In the genomic region with DNA sequence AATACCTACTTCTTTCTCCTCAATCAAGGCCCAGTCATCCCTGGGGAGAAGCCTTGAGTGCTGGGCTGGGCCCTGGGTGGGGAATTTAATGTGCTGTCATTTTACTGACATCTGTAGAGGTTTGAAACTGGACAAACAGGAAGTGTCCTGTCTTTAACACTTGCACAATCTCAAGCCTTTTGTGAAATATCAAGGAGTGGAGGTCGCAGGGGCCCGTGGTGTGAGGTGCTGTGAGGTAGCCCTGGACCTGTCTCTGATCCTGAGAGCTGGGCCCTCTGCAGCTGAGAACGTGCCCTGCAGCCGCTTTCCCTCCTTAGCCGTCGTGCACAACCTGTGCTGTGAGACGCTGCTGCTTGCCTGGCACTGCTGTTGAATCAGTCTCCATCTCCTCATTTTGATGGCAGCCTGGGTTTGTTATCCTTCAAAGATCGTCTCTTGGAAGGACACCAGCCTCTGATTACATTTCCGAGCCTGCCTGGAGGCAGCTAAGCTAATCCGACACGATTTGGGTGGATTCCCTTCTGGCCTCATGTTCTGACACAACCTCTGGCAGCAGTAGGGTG, we compare ENCODE assay signal across 17 cellular contexts. TPM values are rescaled to one million over a fixed set of nuclear protein-coding genes. Genes with fewer than 3 reads are reported as not detected.
DNase-seq lines count a peak whose midpoint lies in the region; ATAC-seq, FAIRE-seq and TF ChIP-seq lines count a peak whose summit lies in the region.
"Had no signal": no experiment of that assay in that cellular context is flagged by ENCODE, and none has a peak within 500 bp of the region (broad histone marks: within the 10 kb centered on the region; RNA-seq: fewer than 3 reads in every experiment).

No MANE protein-coding gene starts in this region.

- H4K91ac ChIP-seq in H9 (ENCODE audit: insufficient read length, low read depth, low read length) (no peak overlapping the region), mesenchymal stem cell (ENCODE audit: low read length) (peak overlapping the region; percentile 34)

- TF ChIP-seq CTCF in H9 (conservative IDR thresholded peaks at IDR 0.05) (0 out of 3 replicates have a peak, but pooled peaks have one; percentile 25), mammary epithelial cell (conservative IDR thresholded peaks at IDR 0.05 in 1 of 2, IDR thresholded peaks at IDR 0.05 in 1 of 2; ENCODE audit: extremely low read depth in 1 of 2, insufficient read depth in 1 of 2, low read depth in 1 of 2, low read length in 2 of 2) (no peak)

- H4K8ac ChIP-seq in H9 (replicated peaks; ENCODE audit: insufficient read length, low read depth, low read length), result no peak overlapping the region
- peak overlapping the region; percentile 50 for H4K8ac ChIP-seq in mesenchymal stem cell (ENCODE audit: low read length)

- H4K5ac ChIP-seq in H9 (ENCODE audit: insufficient read length, low read depth, low read length), result no peak overlapping the region

- no peaks in the 10 kb centered on the region for H3K23me2 ChIP-seq in H9 (ENCODE audit: insufficient read length, low read depth, low read length, poor library complexity, severe bottlenecking)

- H3K9ac ChIP-seq in H9 (ENCODE audit: extremely low read depth, insufficient read length, low read length), result no peak overlapping the region
- H3K9ac ChIP-seq in mammary epithelial cell (ENCODE audit: insufficient read depth, low read length), result no peak overlapping the region
- H3K9ac ChIP-seq in mesenchymal stem cell (ENCODE audit: low read length), result no peak overlapping the region

- H3K14ac ChIP-seq in H9 (ENCODE audit: insufficient read depth, low read length) (no peak overlapping the region), mesenchymal stem cell (ENCODE audit: low read length in 2 of 2) (no peak overlapping the region)

- H2AK5ac ChIP-seq in H9 (ENCODE audit: insufficient read length, low read length) (no peak overlapping the region), mesenchymal stem cell (ENCODE audit: low read length, severe bottlenecking) (peak overlapping the region; percentile 5)

- H3K79me1 ChIP-seq in H9 (ENCODE audit: insufficient read depth, low read depth, low read length, poor library complexity, severe bottlenecking) (no peaks in the 10 kb centered on the region), mesenchymal stem cell (replicated peaks; ENCODE audit: low read length, poor library complexity, severe bottlenecking) (no peaks in the 10 kb centered on the region)

- dilution Hi-C loops in mammary epithelial cell (cut with HindIII; ENCODE audit: low sequenced_read_pairs), result no loop called here

- peaks cover 8 to 14% of the 10 kb centered on the region in 2 experiments for H3K4me1 Mint-ChIP-seq in H9
- H3K4me1 Mint-ChIP-seq in activated naive CD4-positive, alpha-beta T cell treated with anti-CD3 and anti-CD28 coated beads, Interleukin-2, amount 10 ng/mL, durations not matched to agents 7 days and 5 days, result peaks cover 88% of the 10 kb centered on the region

- H3K4me1 ChIP-seq in H9 (ENCODE audit: insufficient read depth, low read length) (no peaks in the 10 kb centered on the region), mammary epithelial cell (ENCODE audit: insufficient read depth, low read length) (peaks cover 2% of the 10 kb centered on the region), mesenchymal stem cell (ENCODE audit: control insufficient read depth, insufficient read depth, low read depth, low read length) (peaks cover 18% of the 10 kb centered on the region)

- H2BK20ac ChIP-seq in H9 (ENCODE audit: low read depth, low read length, poor library complexity, severe bottlenecking), result no peak overlapping the region

- no peak overlapping the region for H3T11ph ChIP-seq in H9 (ENCODE audit: low read length)

- no peak for FAIRE-seq in HTR-8/SVneo (lab: Jason Lieb, UNC)
- FAIRE-seq: small intestine had no signal

- H3K27ac Mint-ChIP-seq in H9, result no peak overlapping the region; a peak in 1 of 7 replicates
- H3K27ac Mint-ChIP-seq in activated naive CD4-positive, alpha-beta T cell treated with anti-CD3 and anti-CD28 coated beads, Interleukin-2, amount 10 ng/mL, durations not matched to agents 7 days and 5 days, result no peak overlapping the region

- H3K4ac ChIP-seq in H9 (ENCODE audit: low read depth, low read length) (no peak overlapping the region), mesenchymal stem cell (ENCODE audit: low read depth in 1 of 2, low read length in 2 of 2) (no peak overlapping the region)

- in situ Hi-C loops in mammary epithelial cell (cut with MboI; ENCODE audit: low sequenced_read_pairs in 2 of 2), result loop anchor here in 1 of 2 donors (5.0 to 25.0 kb wide), 2 partner anchors 175 to 1045 kb away; no protein-coding TSS in a partner anchor

- no peak overlapping the region for H3K56ac ChIP-seq in H9 (ENCODE audit: insufficient read length, low read depth, low read length)

- H3K9me3 Mint-ChIP-seq in H9, result no peaks in the 10 kb centered on the region
- no peaks in the 10 kb centered on the region for H3K9me3 Mint-ChIP-seq in activated naive CD4-positive, alpha-beta T cell treated with anti-CD3 and anti-CD28 coated beads, Interleukin-2, amount 10 ng/mL, durations not matched to agents 7 days and 5 days

- no peak overlapping the region for H3K27ac ChIP-seq in H9 (ENCODE audit: insufficient read length, low read depth, low read length)
- H3K27ac ChIP-seq in mammary epithelial cell (ENCODE audit: insufficient read depth, low read depth, low read length), result no peak overlapping the region
- H3K27ac ChIP-seq in mesenchymal stem cell (ENCODE audit: low read length, poor library complexity, severe bottlenecking), result no peak overlapping the region
- H3K27ac ChIP-seq: 22Rv1, neutrophil, testis had no signal

- no peaks in the 10 kb centered on the region for H4K20me1 ChIP-seq in H9 (ENCODE audit: control insufficient read depth, insufficient read depth, insufficient read length)
- H4K20me1 ChIP-seq in mammary epithelial cell (ENCODE audit: insufficient read depth, low read length), result no peaks in the 10 kb centered on the region

- no TSS peak for BruUV-seq in mammary epithelial cell (replicated peaks; lab: Mats Ljungman, UMichigan)

- H3K4me3 ChIP-seq in mammary epithelial cell (replicated peaks in 1 of 3; ENCODE audit: insufficient read depth in 1 of 3, low read depth in 2 of 3, low read length in 3 of 3) (no peak overlapping the region), mesenchymal stem cell (ENCODE audit: insufficient read depth in 1 of 2, low read depth in 1 of 2, low read length in 2 of 2) (no peak overlapping the region)
- H3K4me3 ChIP-seq: testis had no signal

- no CpG with 5 or more reads among the region's 11 CpGs for WGBS in H9 (ENCODE audit: extremely low coverage, insufficient read length, low lambda C conversion rate)
- 57% methylated on average over 6 of the region's 11 CpGs for WGBS in mammary epithelial cell (ENCODE audit: low coverage, missing lambda C conversion rate)
- WGBS in mesenchymal stem cell, result 69% methylated on average over 11 of the region's 11 CpGs

- H3K27me3 Mint-ChIP-seq in H9 (ENCODE audit: low read depth), result peaks cover 15% of the 10 kb centered on the region
- peaks cover 17% of the 10 kb centered on the region for H3K27me3 Mint-ChIP-seq in activated naive CD4-positive, alpha-beta T cell treated with anti-CD3 and anti-CD28 coated beads, Interleukin-2, amount 10 ng/mL, durations not matched to agents 7 days and 5 days

- intact Hi-C loops in mammary epithelial cell (cut with micrococcal nuclease), result loop anchor here (5.0 kb wide), 2 partner anchors 290 to 705 kb away; no protein-coding TSS in a partner anchor

- H2AFZ ChIP-seq in H9 (ENCODE audit: low read length) (no peak overlapping the region), mammary epithelial cell (ENCODE audit: low read depth, low read length) (peak overlapping the region; percentile 38), mesenchymal stem cell (ENCODE audit: low read depth, low read length) (no peak overlapping the region)

- no peak overlapping the region for H2BK120ac ChIP-seq in H9 (ENCODE audit: low read depth, low read length, poor library complexity, severe bottlenecking)
- no peak overlapping the region for H2BK120ac ChIP-seq in mesenchymal stem cell (ENCODE audit: low read depth, low read length)

- H3K27me3 ChIP-seq in H9 (ENCODE audit: insufficient read depth, low read length), result no peaks in the 10 kb centered on the region
- H3K27me3 ChIP-seq in mammary epithelial cell (ENCODE audit: insufficient read depth, low read length), result no peaks in the 10 kb centered on the region
- H3K27me3 ChIP-seq in mesenchymal stem cell (ENCODE audit: control insufficient read depth in 1 of 2, insufficient read depth in 1 of 2, low read length in 2 of 2), result peaks cover 0 to 34% of the 10 kb centered on the region in 2 experiments
- H3K27me3 ChIP-seq: testis had no signal

- no peak overlapping the region for H3K4me3 Mint-ChIP-seq in H9
- H3K4me3 Mint-ChIP-seq in activated naive CD4-positive, alpha-beta T cell treated with anti-CD3 and anti-CD28 coated beads, Interleukin-2, amount 10 ng/mL, durations not matched to agents 7 days and 5 days, result no peak overlapping the region

- H2BK5ac ChIP-seq in H9 (ENCODE audit: insufficient read length, low read length) (no peak overlapping the region), mesenchymal stem cell (ENCODE audit: low read depth, low read length, poor library complexity, severe bottlenecking) (no peak overlapping the region)

- no peak for ATAC-seq in HG03135 (IDR thresholded peaks at IDR 0.05; ENCODE audit: unreplicated experiment)
- ATAC-seq: Right ventricle myocardium inferior had no signal

- H2BK15ac ChIP-seq in H9 (ENCODE audit: low read depth, low read length) (no peak overlapping the region), mesenchymal stem cell (ENCODE audit: low read depth, poor library complexity, severe bottlenecking) (no peak overlapping the region)

- no peaks in the 10 kb centered on the region for H3K79me2 ChIP-seq in H9 (ENCODE audit: insufficient read depth, low read length)
- no peaks in the 10 kb centered on the region for H3K79me2 ChIP-seq in mammary epithelial cell (ENCODE audit: insufficient read depth, low read length)

- DNase-seq in DMS 273 (lab: John Stamatoyannopoulos, UW; ENCODE audit: unreplicated experiment), result peak; percentile 6
- no peak for DNase-seq in DMS 273 treated with DMSO at 0.1 percent for 48 hours (lab: John Stamatoyannopoulos, UW)
- peak; percentile 75 for DNase-seq in H9
- DNase-seq in mammary epithelial cell, result peak; percentile 21
- DNase-seq in mesenchymal stem cell, result no peak
- no peak for DNase-seq in HTR-8/SVneo (ENCODE audit: insufficient read length, low spot score)
- no peak for DNase-seq in activated naive CD4-positive, alpha-beta T cell treated with anti-CD3 and anti-CD28 coated beads, Interleukin-2, amount 10 ng/mL, durations not matched to agents 7 days and 5 days
- DNase-seq: activated T-cell treated with anti-CD3 and anti-CD28 coated beads, Interleukin-2, amount 50 U/mL, for 1 hour; cortex of kidney; NCI-H510A; small intestine; testis had no signal

- H2BK12ac ChIP-seq in H9 (ENCODE audit: insufficient read length, low read depth, low read length) (no peak overlapping the region), mesenchymal stem cell (ENCODE audit: low read length in 2 of 2) (no peak overlapping the region)

- no peak overlapping the region for H3K23ac ChIP-seq in H9 (ENCODE audit: insufficient read length, low read depth, low read length)
- peak overlapping the region in 1 of 2 experiments; percentile 5 for H3K23ac ChIP-seq in mesenchymal stem cell (ENCODE audit: low read length in 2 of 2)

- H3K36me3 Mint-ChIP-seq in H9 (ENCODE audit: insufficient read depth in 1 of 3, low read depth in 3 of 3), result no peaks in the 10 kb centered on the region; a peak in 1 of 7 replicates
- no peaks in the 10 kb centered on the region for H3K36me3 Mint-ChIP-seq in activated naive CD4-positive, alpha-beta T cell treated with anti-CD3 and anti-CD28 coated beads, Interleukin-2, amount 10 ng/mL, durations not matched to agents 7 days and 5 days

- no peak overlapping the region for H3K4me2 ChIP-seq in H9 (ENCODE audit: insufficient read depth, insufficient read length, low read length)
- H3K4me2 ChIP-seq in mammary epithelial cell (ENCODE audit: insufficient read depth, low read depth, low read length), result no peak overlapping the region
- H3K4me2 ChIP-seq in mesenchymal stem cell (ENCODE audit: low read length, poor library complexity, severe bottlenecking), result no peak overlapping the region

- H3K18ac ChIP-seq in H9 (ENCODE audit: insufficient read length, low read depth, low read length), result no peak overlapping the region
- no peak overlapping the region for H3K18ac ChIP-seq in mesenchymal stem cell (ENCODE audit: low read depth in 1 of 2, low read length in 2 of 2)

- CTCF ChIA-PET in mammary epithelial cell (lab: Charles Lee; ENCODE audit: low non-redundant PET), result interaction anchor here (0.7 kb wide), 1 partner anchor 176 kb away, joined by 6 read pairs; no protein-coding TSS in a partner anchor
- CTCF ChIA-PET in activated naive CD4-positive, alpha-beta T cell treated with anti-CD3 and anti-CD28 coated beads, Interleukin-2, amount 10 ng/mL, durations not matched to agents 7 days and 5 days (lab: Charles Lee), result interaction anchor here (1.2 kb wide), 1 partner anchor 58 kb away, joined by 4 read pairs; no protein-coding TSS in a partner anchor

- H3K36me3 ChIP-seq in mammary epithelial cell (ENCODE audit: insufficient read depth, low read length), result no peaks in the 10 kb centered on the region
- H3K36me3 ChIP-seq in mesenchymal stem cell (ENCODE audit: control insufficient read depth in 1 of 2, insufficient read depth in 2 of 2, low read depth in 1 of 2, low read length in 2 of 2), result no peaks in the 10 kb centered on the region
- H3K36me3 ChIP-seq: neutrophil had no signal

- H3K9me3 ChIP-seq in H9 (ENCODE audit: control insufficient read depth, low read depth, low read length), result no peaks in the 10 kb centered on the region
- no peaks in the 10 kb centered on the region for H3K9me3 ChIP-seq in mammary epithelial cell (replicated peaks; ENCODE audit: insufficient read depth, low read length)
- no peaks in the 10 kb centered on the region for H3K9me3 ChIP-seq in mesenchymal stem cell (ENCODE audit: control insufficient read depth, low read length)
- H3K9me3 ChIP-seq: neutrophil, testis had no signal

RNA-seq across cellular contexts. Expression of gene SMARCE1, which starts 29.9 kb away (rescaled TPM):
- 122 and 126 TPM in 2 replicates for total RNA-seq in H9 (2021)
- 10 to 100 TPM; 75.0 to 94.2 TPM for total RNA-seq in mammary epithelial cell
- 37.0 TPM for polyA plus RNA-seq in mammary epithelial cell
- 61.3 TPM for polyA minus RNA-seq in mammary epithelial cell
- polyA plus RNA-seq in mesenchymal stem cell (2013, experiment 1 of 2), result 113 TPM
- 111 TPM for polyA plus RNA-seq in mesenchymal stem cell (2013, experiment 2 of 2)

RNA-seq across cellular contexts. Expression of gene KRT222, which starts 47.2 kb away (rescaled TPM):
- 0.13 and 0.18 TPM in 2 replicates for total RNA-seq in H9 (2021)
- total RNA-seq in mammary epithelial cell, result under 1 TPM; 0.67 to 0.94 TPM
- 0.24 TPM for polyA plus RNA-seq in mammary epithelial cell
- polyA minus RNA-seq in mammary epithelial cell, result not detected
- polyA plus RNA-seq in mesenchymal stem cell (2013, experiment 1 of 2), result not detected
- polyA plus RNA-seq in mesenchymal stem cell (2013, experiment 2 of 2), result not detected
- total RNA-seq: glomerular endothelial cell had no signal

RNA-seq across cellular contexts. Expression of gene CCR7, which starts 52.5 kb away (rescaled TPM):
- total RNA-seq in H9 (2021), result 0.31 TPM in 1 of 2 replicates, not detected in the other
- total RNA-seq in mammary epithelial cell, result under 1 TPM in 1 of 2 donors, not detected in 1; 0.17 TPM
- 0.20 TPM for polyA plus RNA-seq in mammary epithelial cell
- polyA minus RNA-seq in mammary epithelial cell, result not detected
- polyA plus RNA-seq in mesenchymal stem cell (2013, experiment 1 of 2), result 0.08 TPM
- polyA plus RNA-seq in mesenchymal stem cell (2013, experiment 2 of 2), result 0.14 TPM
- total RNA-seq: glomerular endothelial cell, Right ventricle myocardium inferior had no signal

Comparison
In these comparisons a context has a peak if more than half of its experiments do, and no peak if none do; other contexts are left out.
1. DNase-seq: peak in DMS 273 (single experiment), H9 (single experiment) and mammary epithelial cell (single experiment); none in DMS 273 treated with DMSO at 0.1 percent for 48 hours (single experiment), mesenchymal stem cell (single experiment), HTR-8/SVneo (single experiment) and activated naive CD4-positive, alpha-beta T cell treated with anti-CD3 and anti-CD28 coated beads, Interleukin-2, amount 10 ng/mL, durations not matched to agents 7 days and 5 days (single experiment).